Comparison of ENCODE assay signal across 20 cellular contexts in the genomic region with DNA sequence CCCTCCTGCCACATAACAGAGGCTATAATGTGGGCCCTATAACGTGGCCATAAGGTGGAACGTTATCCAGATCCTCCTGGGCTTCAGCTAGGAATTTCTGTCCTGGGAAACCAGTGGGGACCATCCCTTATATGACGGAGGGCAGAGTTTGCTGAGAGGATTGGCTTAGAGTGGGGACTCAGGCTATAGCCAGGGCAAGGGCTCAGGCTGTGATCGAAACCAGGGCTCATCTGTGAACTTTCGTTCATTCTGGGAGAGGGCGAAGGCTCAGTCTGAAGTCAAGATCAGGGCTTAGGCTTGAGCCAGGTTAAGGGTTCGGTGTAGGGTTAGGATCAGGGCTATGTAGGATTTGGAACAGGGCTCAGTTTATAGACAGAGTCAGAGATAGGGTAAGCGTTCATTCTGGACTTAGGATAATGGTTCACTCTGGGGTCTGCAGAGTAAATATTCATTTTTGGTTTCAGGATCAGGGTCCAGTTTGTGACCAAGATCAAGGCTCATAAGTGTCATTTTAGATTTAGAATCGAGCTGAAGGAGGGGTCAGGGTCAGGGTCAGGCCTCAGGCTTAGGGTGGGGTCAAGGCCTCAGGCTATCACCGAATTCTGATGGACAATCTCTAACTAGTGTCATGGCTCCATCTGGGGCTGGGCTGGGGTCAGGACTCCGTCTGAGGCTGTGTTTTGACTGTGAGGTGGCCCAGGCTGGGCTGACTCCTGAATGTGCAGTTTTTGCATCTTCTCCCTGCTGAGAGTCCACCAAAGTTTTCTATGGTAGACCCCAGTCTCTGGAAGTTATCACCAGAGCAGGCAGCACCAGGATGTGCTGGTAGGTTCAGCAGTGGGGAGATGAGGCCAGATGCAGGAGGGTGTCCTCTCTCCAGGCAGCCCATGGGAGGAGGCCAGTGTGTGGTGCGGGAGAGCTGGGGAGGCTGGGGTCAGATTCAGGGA. TPM values are rescaled to one million over a fixed set of nuclear protein-coding genes. Genes with fewer than 3 reads are reported as not detected.
DNase-seq lines count a peak whose midpoint lies in the region; ATAC-seq and TF ChIP-seq lines count a peak whose summit lies in the region.
"Had no signal": no experiment of that assay in that cellular context is flagged by ENCODE, and none has a peak within 500 bp of the region (broad histone marks: within the 10 kb centered on the region; RNA-seq: fewer than 3 reads in every experiment).

No MANE protein-coding gene starts in this region.

- intact Hi-C loops in left ventricle myocardium inferior (cut with micrococcal nuclease) (no loop called here), left cardiac atrium (cut with DNase I) (no loop called here)

- H3K9me3 Mint-ChIP-seq in activated naive CD8-positive, alpha-beta T cell treated with anti-CD3 and anti-CD28 coated beads for 36 hours: no peaks in the 10 kb centered on the region
- H3K9me3 Mint-ChIP-seq: activated CD8-positive, alpha-beta T cell treated with anti-CD3 and anti-CD28 coated beads for 36 hours had no signal

- no peak for TF ChIP-seq EP300 in gastroesophageal sphincter (IDR thresholded peaks at IDR 0.05)

- H3K27me3 ChIP-seq in left ventricle myocardium inferior (ENCODE audit: low read depth) (no peaks in the 10 kb centered on the region), gastroesophageal sphincter (no peaks in the 10 kb centered on the region), rectal smooth muscle tissue (ENCODE audit: control insufficient read depth, insufficient read depth, low read length) (no peaks in the 10 kb centered on the region)
- H3K27me3 ChIP-seq: ascending aorta, colonic mucosa had no signal

- H3K27ac Mint-ChIP-seq in activated naive CD8-positive, alpha-beta T cell treated with anti-CD3 and anti-CD28 coated beads for 36 hours: no peak overlapping the region
- H3K27ac Mint-ChIP-seq: activated CD8-positive, alpha-beta T cell treated with anti-CD3 and anti-CD28 coated beads for 36 hours had no signal

- TF ChIP-seq POLR2A in gastroesophageal sphincter (IDR thresholded peaks at IDR 0.05): no peak

- H3K9me3 ChIP-seq in left ventricle myocardium inferior (replicated peaks) (no peaks in the 10 kb centered on the region), gastroesophageal sphincter (no peaks in the 10 kb centered on the region)
- H3K9me3 ChIP-seq: ascending aorta, colonic mucosa had no signal

- H3K4me1 ChIP-seq in left ventricle myocardium inferior (peaks cover 25% of the 10 kb centered on the region), gastroesophageal sphincter (peaks cover 0 to 26% (median 7%) of the 10 kb centered on the region in 3 donors), rectal smooth muscle tissue (ENCODE audit: control insufficient read depth, insufficient read depth, low read length) (peaks cover 15% of the 10 kb centered on the region)
- H3K4me1 ChIP-seq: ascending aorta had no signal

- no peak overlapping the region for H3K4me3 ChIP-seq in left ventricle myocardium inferior
- H3K4me3 ChIP-seq in gastroesophageal sphincter: no peak overlapping the region
- H3K4me3 ChIP-seq in rectal smooth muscle tissue (ENCODE audit: low read length): no peak overlapping the region
- H3K4me3 ChIP-seq: ascending aorta, colonic mucosa had no signal

- H3K36me3 ChIP-seq in left ventricle myocardium inferior: no peaks in the 10 kb centered on the region
- H3K36me3 ChIP-seq in gastroesophageal sphincter: no peaks in the 10 kb centered on the region
- no peaks in the 10 kb centered on the region for H3K36me3 ChIP-seq in rectal smooth muscle tissue (ENCODE audit: control insufficient read depth, insufficient read depth, low read length)
- H3K36me3 ChIP-seq: ascending aorta, colonic mucosa had no signal

- H3K27ac ChIP-seq in left ventricle myocardium inferior (replicated peaks): peak overlapping the region; percentile 71
- peak overlapping the region in 3 of 4 donors; percentile 56 to 79 (median 71) for H3K27ac ChIP-seq in gastroesophageal sphincter
- H3K27ac ChIP-seq in rectal smooth muscle tissue (ENCODE audit: low read depth, low read length): peak overlapping the region; percentile 81
- H3K27ac ChIP-seq: ascending aorta, colonic mucosa had no signal

- no peak overlapping the region for H3K9ac ChIP-seq in rectal smooth muscle tissue (ENCODE audit: low read length)

- ATAC-seq in left cardiac atrium (no peak), gastroesophageal sphincter (no peak), HG03565 (IDR thresholded peaks at IDR 0.05; ENCODE audit: unreplicated experiment) (no peak)
- ATAC-seq: activated CD8-positive, alpha-beta T cell treated with anti-CD3 and anti-CD28 coated beads for 36 hours had no signal

- no peaks in the 10 kb centered on the region for H3K4me1 Mint-ChIP-seq in activated naive CD8-positive, alpha-beta T cell treated with anti-CD3 and anti-CD28 coated beads for 36 hours

- no peaks in the 10 kb centered on the region for H3K36me3 Mint-ChIP-seq in activated naive CD8-positive, alpha-beta T cell treated with anti-CD3 and anti-CD28 coated beads for 36 hours
- H3K36me3 Mint-ChIP-seq: CD14-positive monocyte had no signal

- 81 to 89% methylated on average over 7 to 8 of the region's 12 CpGs for WGBS in gastroesophageal sphincter (ENCODE audit: low coverage in 1 of 2), 2 donors

- no peaks in the 10 kb centered on the region for H3K27me3 Mint-ChIP-seq in activated naive CD8-positive, alpha-beta T cell treated with anti-CD3 and anti-CD28 coated beads for 36 hours
- H3K27me3 Mint-ChIP-seq: activated CD8-positive, alpha-beta T cell treated with anti-CD3 and anti-CD28 coated beads for 36 hours had no signal

- H3K4me3 Mint-ChIP-seq in activated naive CD8-positive, alpha-beta T cell treated with anti-CD3 and anti-CD28 coated beads for 36 hours: no peak overlapping the region
- H3K4me3 Mint-ChIP-seq: activated CD8-positive, alpha-beta T cell treated with anti-CD3 and anti-CD28 coated beads for 36 hours; CD14-positive monocyte had no signal

- TF ChIP-seq CTCF in left ventricle myocardium inferior (IDR thresholded peaks at IDR 0.05; ENCODE audit: borderline replicate concordance) (no peak), gastroesophageal sphincter (IDR thresholded peaks at IDR 0.05) (no peak)

- DNase-seq in left ventricle myocardium inferior (no peak), left cardiac atrium (no peak), NCI-H1694 (lab: John Stamatoyannopoulos, UW) (no peak)
- no peak for DNase-seq in activated naive CD8-positive, alpha-beta T cell treated with anti-CD3 and anti-CD28 coated beads for 36 hours
- DNase-seq in stimulated activated naive CD4-positive, alpha-beta T cell treated with Interleukin-2 at 50 U/mL for 16 hours (lab: John Stamatoyannopoulos, UW): no peak
- DNase-seq: activated CD4-positive, CD25-positive, alpha-beta regulatory T cell; activated naive CD4-positive, alpha-beta T cell; activated T-cell treated with anti-CD3 and anti-CD28 coated beads, Interleukin-2, amount 50 U/mL, for 1 hour; NCI-H1417; NCI-H2107; NCI-H510A; stimulated activated CD4-positive, alpha-beta T cell treated with anti-CD3 and anti-CD28 coated beads, Interleukin-1b, Interleukin-23, amount 100 ng/mL, for 48 hours had no signal

RNA-seq across cellular contexts. Expression of a gene that starts 33.9 kb away (rescaled TPM):
- 1.2 TPM for total RNA-seq in left ventricle myocardium inferior
- total RNA-seq in left cardiac atrium: 1 to 10 TPM; 1.9 to 3.6 TPM
- 10 to 100 TPM in 1 of 4 donors, 1 to 10 TPM in 3; 6.9 to 16.0 (median 9.2) TPM for total RNA-seq in gastroesophageal sphincter
- not detected for total RNA-seq in activated naive CD8-positive, alpha-beta T cell treated with anti-CD3 and anti-CD28 coated beads for 36 hours
- total RNA-seq: activated CD8-positive, alpha-beta T cell treated with anti-CD3 and anti-CD28 coated beads for 36 hours; G401 had no signal

RNA-seq across cellular contexts. Expression of a gene that starts 39.0 kb away (rescaled TPM):
- total RNA-seq in left ventricle myocardium inferior: 21.1 TPM
- 10 to 100 TPM; 19.4 to 21.0 TPM for total RNA-seq in left cardiac atrium
- total RNA-seq in gastroesophageal sphincter: 10 to 100 TPM; 20.3 to 35.3 (median 25.7) TPM
- total RNA-seq in activated naive CD8-positive, alpha-beta T cell treated with anti-CD3 and anti-CD28 coated beads for 36 hours: 10 to 100 TPM; 19.3 TPM
